8 cellular contexts compared by ENCODE assay signal in the genomic region with DNA sequence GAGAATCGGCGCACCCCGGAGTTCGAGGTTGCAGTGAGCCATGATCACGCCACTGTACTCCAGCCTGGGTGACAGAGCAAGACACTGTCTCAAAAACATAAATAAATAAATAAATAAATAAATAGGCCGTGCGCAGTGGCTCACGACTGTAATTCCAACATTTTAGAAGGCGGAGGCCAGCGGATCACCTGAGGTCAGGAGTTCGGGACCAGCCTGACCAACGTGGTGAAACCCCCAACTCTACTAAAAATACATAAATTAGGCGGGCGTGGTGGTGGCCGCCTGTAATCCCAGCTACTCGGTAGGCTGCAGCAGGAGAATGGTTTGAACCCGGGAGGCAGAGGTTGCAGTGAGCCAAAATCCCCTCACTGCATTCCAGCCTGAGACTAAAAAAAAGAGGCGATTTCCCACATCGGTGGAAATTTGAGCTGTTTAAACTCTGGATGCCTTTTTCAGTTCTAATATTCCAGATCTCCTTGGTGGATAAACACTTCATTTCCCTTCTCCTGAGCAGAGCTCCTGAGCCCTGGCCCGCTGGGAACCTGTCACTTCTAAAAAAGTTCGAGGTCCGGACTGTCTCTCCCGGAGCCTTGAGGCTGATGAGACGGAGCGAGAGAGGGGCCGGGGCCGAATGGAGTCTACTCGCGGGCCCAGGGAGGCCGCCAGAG. TPM values are rescaled to one million over a fixed set of nuclear protein-coding genes. Genes with fewer than 3 reads are reported as not detected.
DNase-seq lines count a peak whose midpoint lies in the region; ATAC-seq, FAIRE-seq and TF ChIP-seq lines count a peak whose summit lies in the region.

No MANE protein-coding gene starts in this region.

- TF ChIP-seq POLR2A in tibial nerve (IDR thresholded peaks at IDR 0.05): no peak
- TF ChIP-seq POLR2A in H54 (IDR thresholded peaks at IDR 0.05; ENCODE audit: low read depth, low read length): no peak

- H3K9me3 ChIP-seq in tibial nerve: no peaks in the 10 kb centered on the region

- intact Hi-C loops in activated naive CD4-positive, alpha-beta T cell treated with anti-CD3 and anti-CD28 coated beads for 36 hours (cut with micrococcal nuclease): loop anchor here (1.0 to 5.0 kb wide), 12 partner anchors 28 to 261 kb away; a partner anchor contains a TSS

- peaks cover 0 to 43% (median 22%) of the 10 kb centered on the region in 4 donors for H3K4me1 ChIP-seq in tibial nerve

- no peaks in the 10 kb centered on the region for H3K27me3 ChIP-seq in layer of hippocampus (ENCODE audit: control insufficient read depth, insufficient read depth, low read length)
- H3K27me3 ChIP-seq in tibial nerve: no peaks in the 10 kb centered on the region

- H3K27ac ChIP-seq in layer of hippocampus (ENCODE audit: low read depth, low read length) (peak overlapping the region; percentile 92), tibial nerve (peak overlapping the region; percentile 86 to 98 (median 95))

- ATAC-seq in GM21515 (IDR thresholded peaks at IDR 0.05; ENCODE audit: unreplicated experiment): no peak

- TF ChIP-seq CTCF in tibial nerve (IDR thresholded peaks at IDR 0.05): peak in 3 of 5 experiments; percentile 95

- no peak for DNase-seq in activated naive CD4-positive, alpha-beta T cell treated with anti-CD3 and anti-CD28 coated beads for 36 hours
- no peak for DNase-seq in activated naive CD4-positive, alpha-beta T cell (lab: John Stamatoyannopoulos, UW)
- DNase-seq in tibial nerve (ENCODE audit: low spot score in 2 of 2): no peak
- DNase-seq in H54 (ENCODE audit: insufficient read length, low spot score): no peak
- no peak for DNase-seq in globus pallidus (ENCODE audit: low spot score)

- TF ChIP-seq EP300 in tibial nerve (IDR thresholded peaks at IDR 0.05): no peak

- H3K27me3 Mint-ChIP-seq in activated naive CD4-positive, alpha-beta T cell treated with anti-CD3 and anti-CD28 coated beads for 36 hours (ENCODE audit: low read depth): no peaks in the 10 kb centered on the region
- no peaks in the 10 kb centered on the region for H3K27me3 Mint-ChIP-seq in activated naive CD8-positive, alpha-beta T cell

- CTCF ChIA-PET in activated naive CD4-positive, alpha-beta T cell treated with anti-CD3 and anti-CD28 coated beads for 36 hours (lab: Charles Lee): interaction anchor here (0.6 to 5.0 kb wide), 34 partner anchors 9 to 246 kb away, joined by 3 to 46 read pairs (median 4); a partner anchor contains a TSS

- peaks cover 39% of the 10 kb centered on the region for H3K4me1 Mint-ChIP-seq in activated naive CD4-positive, alpha-beta T cell treated with anti-CD3 and anti-CD28 coated beads for 36 hours (ENCODE audit: low read depth)
- H3K4me1 Mint-ChIP-seq in activated naive CD8-positive, alpha-beta T cell (ENCODE audit: low read depth): peaks cover 31% of the 10 kb centered on the region

- no peak for FAIRE-seq in H54 (lab: Jason Lieb, UNC)

- H3K36me3 ChIP-seq in tibial nerve: peaks cover 0 to 19% (median 0%) of the 10 kb centered on the region in 3 donors

- 34 to 37% methylated on average over 28 to 30 of the region's 30 CpGs for WGBS in tibial nerve, 2 donors

- H3K27ac Mint-ChIP-seq in activated naive CD4-positive, alpha-beta T cell treated with anti-CD3 and anti-CD28 coated beads for 36 hours: peak overlapping the region; percentile 99
- peak overlapping the region; percentile 97 for H3K27ac Mint-ChIP-seq in activated naive CD8-positive, alpha-beta T cell

- H3K4me3 Mint-ChIP-seq in activated naive CD4-positive, alpha-beta T cell treated with anti-CD3 and anti-CD28 coated beads for 36 hours: peak overlapping the region; percentile 87
- H3K4me3 Mint-ChIP-seq in activated naive CD8-positive, alpha-beta T cell: peak overlapping the region; percentile 92

- H3K36me3 Mint-ChIP-seq in activated naive CD4-positive, alpha-beta T cell treated with anti-CD3 and anti-CD28 coated beads for 36 hours (ENCODE audit: low read depth): peaks cover 37% of the 10 kb centered on the region
- H3K36me3 Mint-ChIP-seq in activated naive CD8-positive, alpha-beta T cell: no peaks in the 10 kb centered on the region

- H3K4me3 ChIP-seq in tibial nerve: peak overlapping the region; percentile 54 to 80 (median 77)

- no peaks in the 10 kb centered on the region for H3K9me3 Mint-ChIP-seq in activated naive CD4-positive, alpha-beta T cell treated with anti-CD3 and anti-CD28 coated beads for 36 hours
- H3K9me3 Mint-ChIP-seq in activated naive CD8-positive, alpha-beta T cell (ENCODE audit: low read depth): no peaks in the 10 kb centered on the region

RNA-seq across cellular contexts. Expression of a gene that starts 2.0 kb away (rescaled TPM):
- total RNA-seq in activated naive CD4-positive, alpha-beta T cell treated with anti-CD3 and anti-CD28 coated beads for 36 hours: 100 to 1,000 TPM; 328 to 345 TPM
- 10 to 100 TPM; 19.3 to 49.2 (median 31.8) TPM for total RNA-seq in tibial nerve

RNA-seq across cellular contexts. Expression of a gene that starts 25.0 kb away (rescaled TPM):
- 1 to 10 TPM; 6.2 to 7.2 TPM for total RNA-seq in activated naive CD4-positive, alpha-beta T cell treated with anti-CD3 and anti-CD28 coated beads for 36 hours
- total RNA-seq in tibial nerve: 1 to 10 TPM in 1 of 4 donors, under 1 TPM in 3; 0.30 to 1.1 (median 0.70) TPM

RNA-seq across cellular contexts. Expression of a gene that starts 27.1 kb away (rescaled TPM):
- total RNA-seq in activated naive CD4-positive, alpha-beta T cell treated with anti-CD3 and anti-CD28 coated beads for 36 hours: 10 to 100 TPM in 1 of 2 experiments, 1 to 10 TPM in 1; 9.9 to 10.8 TPM
- total RNA-seq in tibial nerve: 10 to 100 TPM; 25.8 to 51.1 (median 46.2) TPM

RNA-seq across cellular contexts. Expression of a gene that starts 38.8 kb away (rescaled TPM):
- total RNA-seq in activated naive CD4-positive, alpha-beta T cell treated with anti-CD3 and anti-CD28 coated beads for 36 hours: 10 to 100 TPM; 63.3 to 64.4 TPM
- 100 to 1,000 TPM in 3 of 4 donors, 10 to 100 TPM in 1; 86.4 to 195 (median 131) TPM for total RNA-seq in tibial nerve

RNA-seq across cellular contexts. Expression of a gene that starts 57.8 kb away (rescaled TPM):
- under 1 TPM; 0.14 to 0.15 TPM for total RNA-seq in activated naive CD4-positive, alpha-beta T cell treated with anti-CD3 and anti-CD28 coated beads for 36 hours
- total RNA-seq in tibial nerve: 1 to 10 TPM in 1 of 4 donors, not detected in 3; 1.4 TPM

Comparison
In these comparisons a context has a peak if more than half of its experiments do, and no peak if none do; other contexts are left out.
1. RNA of a gene that starts 2.0 kb away (total RNA-seq): 328 to 345 TPM in activated naive CD4-positive, alpha-beta T cell treated with anti-CD3 and anti-CD28 coated beads for 36 hours; 19.3 to 49.2 TPM in tibial nerve; every median in the first group is over 4 times any median in the second.